In genomic region chr11:111745719-111746504, GRCh38 we compare ENCODE assay signal across 14 cellular contexts. TPM values are rescaled to one million over a fixed set of nuclear protein-coding genes. Genes with fewer than 3 reads are reported as not detected.
A peak's percentile ranks its signal among the peaks of the same experiment; 100 is the strongest.
DNase-seq lines count a peak whose midpoint lies in the region; ATAC-seq and TF ChIP-seq lines count a peak whose summit lies in the region.
"Had no signal": no experiment of that assay in that cellular context is flagged by ENCODE, and none has a peak within 500 bp of the region (broad histone marks: within the 10 kb centered on the region; RNA-seq: fewer than 3 reads in every experiment).

No MANE protein-coding gene starts in this region.

- H3K27ac ChIP-seq in AG04450 (ENCODE audit: low read depth, low read length), result peak overlapping the region; percentile 68
- H3K27ac ChIP-seq in heart left ventricle, result peak overlapping the region in 1 of 12 donors; percentile 7

- CTCF ChIA-PET in AG04450 (lab: Charles Lee), result interaction anchor here (1.1 kb wide), 1 partner anchor 142 kb away, joined by 4 read pairs; no protein-coding TSS in a partner anchor

- no peaks in the 10 kb centered on the region for H3K9me3 ChIP-seq in AG04450 (ENCODE audit: control insufficient read depth, insufficient read depth, low read length)
- no peaks in the 10 kb centered on the region for H3K9me3 ChIP-seq in heart left ventricle
- H3K9me3 ChIP-seq: tibial nerve had no signal

- H3K27me3 ChIP-seq in AG04450 (ENCODE audit: control insufficient read depth, insufficient read depth, low read length) (no peaks in the 10 kb centered on the region), heart left ventricle (no peaks in the 10 kb centered on the region)
- H3K27me3 ChIP-seq: tibial nerve had no signal

- TF ChIP-seq CTCF in AG04450 (IDR thresholded peaks at IDR 0.05; ENCODE audit: low read depth, low read length), result no peak
- TF ChIP-seq CTCF in choroid plexus epithelial cell (conservative IDR thresholded peaks at IDR 0.05; ENCODE audit: low read depth, low read length), result no peak
- TF ChIP-seq CTCF in heart left ventricle (IDR thresholded peaks at IDR 0.05), result no peak

- intact Hi-C loops in heart left ventricle (cut with DNase I), result no loop called here

- no peak for TF ChIP-seq POLR2A in heart left ventricle (IDR thresholded peaks at IDR 0.05)

- ATAC-seq in GM21717 (IDR thresholded peaks at IDR 0.05; ENCODE audit: unreplicated experiment) (no peak), heart left ventricle (no peak)
- ATAC-seq: naive thymus-derived CD4-positive, alpha-beta T cell had no signal

- POLR2A ChIA-PET in AG04450 (lab: Yijun Ruan, JAX), result interaction anchor here (1.0 to 2.1 kb wide), 2 partner anchors 10 to 11 kb away, joined by 4 to 6 read pairs; no protein-coding TSS in a partner anchor

- WGBS in heart left ventricle, 4 donors, result 91 to 96% (median 93%) methylated on average over 6 of the region's 6 CpGs

- H3K36me3 ChIP-seq in heart left ventricle, result peaks cover 0 to 100% (median 94%) of the 10 kb centered on the region in 9 donors

- DNase-seq in AG04450 (ENCODE audit: low read depth, low spot score) (no peak), NCI-H226 (peak; percentile 45), choroid plexus epithelial cell (ENCODE audit: low read depth) (peak; percentile 78), myocyte (ENCODE audit: low read depth) (peak; percentile 34), SW480 (ENCODE audit: low spot score) (no peak), heart left ventricle (no peak), NCI-H345 treated with DMSO at 0.1 percent for 48 hours (lab: John Stamatoyannopoulos, UW; ENCODE audit: unreplicated experiment) (no peak)
- DNase-seq: activated gamma-delta T cell treated with Interleukin-2 at 50 U/mL for 16 hours; DND-41; immature natural killer cell; naive thymus-derived CD4-positive, alpha-beta T cell; NCI-H446 had no signal

- peaks cover 0 to 20% (median 6%) of the 10 kb centered on the region in 12 donors for H3K4me1 ChIP-seq in heart left ventricle

- H3K4me3 ChIP-seq in AG04450 (ENCODE audit: low read depth, low read length) (no peak overlapping the region), choroid plexus epithelial cell (ENCODE audit: low read depth, low read length) (no peak overlapping the region), heart left ventricle (no peak overlapping the region)
- H3K4me3 ChIP-seq: tibial nerve had no signal

RNA-seq across cellular contexts. Expression of gene PPP2R1B, which starts 20.3 kb away (rescaled TPM):
- polyA plus RNA-seq in AG04450 (2011; rRNA removed) (40.3 and 44.9 TPM in 2 replicates), heart left ventricle (1 to 10 TPM; 4.2 to 7.9 TPM)
- 47.5 and 62.1 TPM in 2 replicates for polyA minus RNA-seq in AG04450 (2011; rRNA and poly(A)+ RNA removed)
- total RNA-seq in myocyte (12.7 and 15.7 TPM in 2 replicates), heart left ventricle (10 to 100 TPM in 5 of 9 donors, 1 to 10 TPM in 4; 6.8 to 99.9 (median 11.8) TPM)
- 8.8 TPM for polyA plus RNA-seq in myocyte (2012)

Comparison
In these comparisons a context has a peak if more than half of its experiments do, and no peak if none do; other contexts are left out.
1. DNase-seq: peak in NCI-H226 (single experiment), choroid plexus epithelial cell (single experiment) and myocyte (single experiment); none in AG04450 (single experiment), SW480 (single experiment), heart left ventricle (0 of 5) and NCI-H345 treated with DMSO at 0.1 percent for 48 hours (single experiment).